8 cellular contexts compared by ENCODE assay signal in the genomic region with DNA sequence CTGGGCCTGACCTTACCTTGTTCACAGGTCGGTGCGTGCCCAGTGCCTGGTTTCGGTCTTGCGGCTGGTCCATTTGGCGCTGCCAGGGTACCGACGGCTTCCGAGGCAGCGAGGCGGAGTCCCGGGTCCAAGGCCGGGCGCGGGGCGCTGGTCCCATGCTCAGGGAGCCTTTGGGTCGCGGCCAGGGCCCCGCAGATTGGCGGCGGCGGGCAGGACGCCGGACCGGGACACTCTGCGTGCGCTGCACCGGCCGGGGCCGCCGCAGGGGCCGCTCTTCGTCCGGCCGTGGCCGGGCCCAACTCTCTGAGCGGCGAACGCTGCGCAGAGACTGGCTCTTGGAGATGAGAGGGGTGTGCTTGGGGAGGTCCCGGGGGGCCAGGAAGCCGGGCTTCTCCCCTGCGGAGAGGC. TPM values are rescaled to one million over a fixed set of nuclear protein-coding genes. Genes with fewer than 3 reads are reported as not detected.
DNase-seq lines count a peak whose midpoint lies in the region; ATAC-seq and TF ChIP-seq lines count a peak whose summit lies in the region.
"Had no signal": no experiment of that assay in that cellular context is flagged by ENCODE, and none has a peak within 500 bp of the region (broad histone marks: within the 10 kb centered on the region; RNA-seq: fewer than 3 reads in every experiment).

No MANE protein-coding gene starts in this region.

- H2BK5ac ChIP-seq in IMR-90 (ENCODE audit: low read depth, low read length, poor library complexity, severe bottlenecking): no peak overlapping the region

- WGBS in IMR-90 (ENCODE audit: extremely low coverage in 2 of 2, insufficient read length in 1 of 2), 2 experiments: 10% methylated on average over 8 of the region's 42 CpGs; no CpG with 5 or more reads in 1 of the 2 experiments
- 10 to 18% (median 12%) methylated on average over 24 to 42 of the region's 42 CpGs for WGBS in psoas muscle, 3 donors

- ATAC-seq in IMR-90 (ENCODE audit: low read depth) (0 out of 2 replicates have a peak, but pooled peaks have one; percentile 12), psoas muscle (peak in 3 of 4 donors; percentile 29 to 47 (median 40)), GM18511 (IDR thresholded peaks at IDR 0.05; ENCODE audit: unreplicated experiment) (no peak)

- CTCF ChIA-PET in IMR-90 (lab: Yijun Ruan, JAX): no interaction called here

- H3K4me3 Mint-ChIP-seq in glutamatergic neuron (ENCODE audit: unreplicated experiment): peak overlapping the region; percentile 57

- H2BK15ac ChIP-seq in IMR-90 (ENCODE audit: low read depth, low read length): no peak overlapping the region

- H3K4me1 ChIP-seq in IMR-90 (ENCODE audit: control insufficient read depth, insufficient read depth, low read length) (peaks cover 7% of the 10 kb centered on the region; the same call in 1 of the 2 replicates), psoas muscle (peaks cover 14% of the 10 kb centered on the region)

- H3K9ac ChIP-seq in IMR-90 (ENCODE audit: low read depth, low read length): no peak overlapping the region

- peaks cover 20% of the 10 kb centered on the region for H3K9me1 ChIP-seq in IMR-90 (ENCODE audit: insufficient read depth, low read length)

- H3K9me3 ChIP-seq in IMR-90 (ENCODE audit: control insufficient read depth, insufficient read depth, low read length) (no peaks in the 10 kb centered on the region), psoas muscle (no peaks in the 10 kb centered on the region)

- peak overlapping the region; percentile 77 for H2AK9ac ChIP-seq in IMR-90 (replicated peaks; ENCODE audit: low read depth, low read length, poor library complexity)

- H3K4me2 ChIP-seq in IMR-90 (ENCODE audit: low read depth, low read length): peak overlapping the region; percentile 79

- peak; percentile 20; the same call in 1 of the 2 replicates for TF ChIP-seq RAD21 in IMR-90 (IDR thresholded peaks at IDR 0.05; ENCODE audit: low read length)

- peaks cover 5% of the 10 kb centered on the region for H3K36me3 Mint-ChIP-seq in glutamatergic neuron (ENCODE audit: unreplicated experiment)

- POLR2A ChIA-PET in IMR-90 (lab: Charles Lee; ENCODE audit: unreplicated experiment): no interaction called here

- no peak overlapping the region for H2BK20ac ChIP-seq in IMR-90 (ENCODE audit: low read depth, low read length)

- H2AFZ ChIP-seq in IMR-90 (replicated peaks; ENCODE audit: low read length, poor library complexity): peak overlapping the region; percentile 97

- H3K4me3 ChIP-seq in IMR-90 (ENCODE audit: insufficient read depth, low read depth, low read length) (peak overlapping the region; percentile 24), psoas muscle (peak overlapping the region; percentile 66)

- TF ChIP-seq CTCF in IMR-90 (conservative IDR thresholded peaks at IDR 0.05; ENCODE audit: low read depth, low read length): peak; percentile 36
- TF ChIP-seq CTCF in glutamatergic neuron (IDR thresholded peaks at IDR 0.05; ENCODE audit: partially characterized antibody, unreplicated experiment): no peak
- peak; percentile 49 for TF ChIP-seq CTCF in psoas muscle (IDR thresholded peaks at IDR 0.05)

- in situ Hi-C loops in IMR-90 (cut with MboI; ENCODE audit: low sequenced_read_pairs): no loop called here

- DNase-seq in IMR-90: no peak
- no peak for DNase-seq in glutamatergic neuron
- DNase-seq in psoas muscle: no peak
- no peak for DNase-seq in Kasumi-1 (lab: John Stamatoyannopoulos, UW)
- DNase-seq in hippocampal formation (lab: John Stamatoyannopoulos, UW): no peak
- DNase-seq: NCI-H2171 had no signal

- H3K27me3 Mint-ChIP-seq in glutamatergic neuron (ENCODE audit: unreplicated experiment): peaks cover 26% of the 10 kb centered on the region

- H3K18ac ChIP-seq in IMR-90 (ENCODE audit: low read depth, low read length): no peak overlapping the region

- H3K27ac Mint-ChIP-seq in glutamatergic neuron (ENCODE audit: unreplicated experiment): no peak overlapping the region

- H4K20me1 ChIP-seq in IMR-90 (ENCODE audit: insufficient read depth, low read length): no peaks in the 10 kb centered on the region; the same call in 1 of the 2 replicates

- intact Hi-C loops in IMR-90 (cut with micrococcal nuclease): loop anchor here (10.0 kb wide), 1 partner anchor 102 kb away; no protein-coding TSS in a partner anchor
- intact Hi-C loops in psoas muscle (cut with DNase I): loop anchor here (5.0 to 10.0 kb wide), 4 partner anchors 102 to 278 kb away; no protein-coding TSS in a partner anchor

- H3K36me3 ChIP-seq in IMR-90 (ENCODE audit: control insufficient read depth, insufficient read depth, low read length): no peaks in the 10 kb centered on the region
- no peaks in the 10 kb centered on the region for H3K36me3 ChIP-seq in psoas muscle (ENCODE audit: insufficient read depth in 1 of 2, low read depth in 1 of 2)

- 0 out of 2 replicates have a peak overlapping the region, but pooled peaks have one; percentile 4 for H2BK120ac ChIP-seq in IMR-90 (ENCODE audit: low read depth, low read length)

- peaks cover 14% of the 10 kb centered on the region for H3K9me3 Mint-ChIP-seq in glutamatergic neuron (ENCODE audit: unreplicated experiment)

- H4K91ac ChIP-seq in IMR-90 (ENCODE audit: insufficient read depth, low read depth, low read length): no peak overlapping the region

- H3K4me1 Mint-ChIP-seq in glutamatergic neuron (ENCODE audit: low read depth, unreplicated experiment): peaks cover 4% of the 10 kb centered on the region

- peak overlapping the region; percentile 35; the same call in 1 of the 2 replicates for H3K4ac ChIP-seq in IMR-90 (ENCODE audit: low read depth, low read length)

- H3K27me3 ChIP-seq in IMR-90 (ENCODE audit: control insufficient read depth, insufficient read depth, low read length) (peaks cover 29% of the 10 kb centered on the region), psoas muscle (ENCODE audit: insufficient read depth in 3 of 3, low read length in 2 of 3) (peaks cover 0 to 30% (median 8%) of the 10 kb centered on the region in 3 donors)

- 0 out of 2 replicates have a peak overlapping the region, but pooled peaks have one; percentile 15 for H3K14ac ChIP-seq in IMR-90 (replicated peaks; ENCODE audit: low read depth, low read length)

- no TSS peak for BruUV-seq in IMR-90 (replicated peaks; lab: Mats Ljungman, UMichigan)

- dilution Hi-C loops in IMR-90 (cut with HindIII; ENCODE audit: low sequenced_read_pairs, unreplicated experiment): no loop called here

- H2AK5ac ChIP-seq in IMR-90 (ENCODE audit: low read depth, low read length): no peak overlapping the region

- peak overlapping the region; percentile 22 to 87; a peak in 1 of 4 replicates for H4K8ac ChIP-seq in IMR-90 (ENCODE audit: low read depth in 2 of 2, low read length in 2 of 2)

- peaks cover 0 to 6% of the 10 kb centered on the region in 2 experiments; a peak in 1 of 4 replicates for H3K79me1 ChIP-seq in IMR-90 (ENCODE audit: low read depth in 1 of 2, low read length in 2 of 2)

- TF ChIP-seq POLR2A in IMR-90 (IDR thresholded peaks at IDR 0.05; ENCODE audit: low read depth, low read length): no peak

- H3K23ac ChIP-seq in IMR-90 (ENCODE audit: low read depth, low read length): no peak overlapping the region

- no peak overlapping the region for H3K27ac ChIP-seq in IMR-90 (ENCODE audit: insufficient read depth, low read length)
- peak overlapping the region; percentile 59 for H3K27ac ChIP-seq in psoas muscle

- no peak overlapping the region for H3K56ac ChIP-seq in IMR-90 (ENCODE audit: extremely low read depth, insufficient read depth, low read length)

- H4K5ac ChIP-seq in IMR-90 (ENCODE audit: low read depth, low read length): no peak overlapping the region

TF ChIP-seq in IMR-90, 13 proteins besides CTCF, POLR2A, EP300 and RAD21 (continues in another document):
- TF ChIP-seq SMC3 (IDR thresholded peaks at IDR 0.05; ENCODE audit: low read depth, low read length) (no peak), CEBPB (IDR thresholded peaks at IDR 0.05; ENCODE audit: low read depth, low read length) (no peak), FOS (IDR thresholded peaks at IDR 0.05; ENCODE audit: low read depth, low read length) (no peak), MXI1 (IDR thresholded peaks at IDR 0.05; ENCODE audit: borderline replicate concordance, low read depth, low read length) (no peak)

RNA-seq across cellular contexts. Expression of a gene that starts 3.3 kb away (rescaled TPM):
- total RNA-seq in IMR-90 (2012; rRNA removed): 0.90 and 1.1 TPM in 2 replicates
- polyA plus RNA-seq in IMR-90 (2012; rRNA removed): 27.1 and 31.6 TPM in 2 replicates
- polyA plus RNA-seq in IMR-90 (2012; cell fraction: cytosol; rRNA removed): 13.7 and 31.4 TPM in 2 replicates
- 38.0 and 74.0 TPM in 2 replicates for polyA plus RNA-seq in IMR-90 (2012; cell fraction: nucleus; rRNA removed; ENCODE audit: low replicate concordance)
- 106 TPM for total RNA-seq in glutamatergic neuron (ENCODE audit: unreplicated experiment)
- total RNA-seq in psoas muscle: 10 to 100 TPM; 16.6 to 39.1 (median 25.8) TPM
- 10 to 100 TPM; 16.6 to 22.9 (median 20.7) TPM for polyA plus RNA-seq in psoas muscle

RNA-seq across cellular contexts. Expression of a gene that starts 11.2 kb away (rescaled TPM):
- total RNA-seq in IMR-90 (2012; rRNA removed): not detected in 2 replicates
- polyA plus RNA-seq in IMR-90 (2012; rRNA removed): 0.07 TPM in 1 of 2 replicates, not detected in the other
- 0.04 and 0.05 TPM in 2 replicates for polyA plus RNA-seq in IMR-90 (2012; cell fraction: cytosol; rRNA removed)
- 0.05 and 0.07 TPM in 2 replicates for polyA plus RNA-seq in IMR-90 (2012; cell fraction: nucleus; rRNA removed; ENCODE audit: low replicate concordance)
- not detected for total RNA-seq in glutamatergic neuron (ENCODE audit: unreplicated experiment)
- total RNA-seq in psoas muscle: 1 to 10 TPM in 2 of 4 donors, under 1 TPM in 2; 0.47 to 2.0 (median 1.0) TPM
- polyA plus RNA-seq in psoas muscle: under 1 TPM; 0.21 to 0.47 (median 0.34) TPM

RNA-seq across cellular contexts. Expression of a gene that starts 26.2 kb away (rescaled TPM):
- total RNA-seq in IMR-90 (2012; rRNA removed) (not detected in 2 replicates), glutamatergic neuron (ENCODE audit: unreplicated experiment) (not detected), psoas muscle (not detected)
- polyA plus RNA-seq in IMR-90 (2012; rRNA removed) (not detected in 2 replicates), psoas muscle (not detected)
- polyA plus RNA-seq in IMR-90 (2012; cell fraction: cytosol; rRNA removed): not detected in 2 replicates
- not detected in 2 replicates for polyA plus RNA-seq in IMR-90 (2012; cell fraction: nucleus; rRNA removed; ENCODE audit: low replicate concordance)
- total RNA-seq: esophagus mucosa had no signal

RNA-seq across cellular contexts. Expression of a gene that starts 34.3 kb away (rescaled TPM):
- total RNA-seq in IMR-90 (2012; rRNA removed): 40.8 and 44.6 TPM in 2 replicates
- 41.0 and 43.1 TPM in 2 replicates for polyA plus RNA-seq in IMR-90 (2012; rRNA removed)
- polyA plus RNA-seq in IMR-90 (2012; cell fraction: cytosol; rRNA removed): 18.5 and 19.3 TPM in 2 replicates
- polyA plus RNA-seq in IMR-90 (2012; cell fraction: nucleus; rRNA removed; ENCODE audit: low replicate concordance): 207 and 357 TPM in 2 replicates
- 354 TPM for total RNA-seq in glutamatergic neuron (ENCODE audit: unreplicated experiment)
- total RNA-seq in psoas muscle: 10 to 100 TPM; 37.3 to 66.2 (median 54.3) TPM
- polyA plus RNA-seq in psoas muscle: 10 to 100 TPM; 34.6 to 72.9 (median 46.7) TPM

RNA-seq across cellular contexts. Expression of a gene that starts 55.2 kb away (rescaled TPM):
- total RNA-seq in IMR-90 (2012; rRNA removed) (not detected in 2 replicates), glutamatergic neuron (ENCODE audit: unreplicated experiment) (not detected), psoas muscle (under 1 TPM in 1 of 4 donors, not detected in 3; 0.29 TPM)
- polyA plus RNA-seq in IMR-90 (2012; rRNA removed) (not detected in 2 replicates), psoas muscle (under 1 TPM; 0.04 to 0.30 (median 0.17) TPM)
- polyA plus RNA-seq in IMR-90 (2012; cell fraction: cytosol; rRNA removed): not detected in 2 replicates
- not detected in 2 replicates for polyA plus RNA-seq in IMR-90 (2012; cell fraction: nucleus; rRNA removed; ENCODE audit: low replicate concordance)
